25 cellular contexts compared by ENCODE assay signal in the genomic region with DNA sequence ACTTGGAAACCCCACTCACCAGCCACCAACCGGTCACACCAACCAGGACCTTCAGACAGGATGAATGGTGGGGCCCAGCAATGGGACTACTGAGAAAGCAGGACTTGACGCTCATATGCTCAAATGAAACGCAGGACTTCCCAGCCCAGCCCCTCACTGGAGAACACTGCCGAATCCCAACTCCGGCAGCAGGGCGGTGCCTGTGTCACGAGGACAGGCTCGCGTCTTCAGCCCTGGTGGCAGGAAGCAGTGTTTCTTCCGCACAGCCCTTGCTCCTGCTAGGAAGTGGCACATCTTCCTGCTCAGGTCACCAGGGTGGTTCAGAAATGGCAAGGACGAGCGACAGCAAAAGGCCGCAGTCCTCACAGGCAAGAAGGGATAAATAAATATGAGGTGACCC.
"Had no signal": no experiment of that assay in that cellular context is flagged by ENCODE, and none has a peak within 500 bp of the region (broad histone marks: within the 10 kb centered on the region; RNA-seq: fewer than 3 reads in every experiment).

No MANE protein-coding gene starts in this region.

- H3K27me3 Mint-ChIP-seq: activated naive CD8-positive, alpha-beta T cell treated with anti-CD3 and anti-CD28 coated beads for 36 hours; central memory CD8-positive, alpha-beta T cell; progenitor cell of endocrine pancreas had no signal

- H3K9me3 ChIP-seq: mucosa of descending colon had no signal

- H3K4me3 Mint-ChIP-seq: activated naive CD8-positive, alpha-beta T cell treated with anti-CD3 and anti-CD28 coated beads for 36 hours; activated T-cell treated with anti-CD3 and anti-CD28 coated beads, Interleukin-2, amount 50 U/mL, for 4 hours; central memory CD8-positive, alpha-beta T cell; nephron progenitor cell had no signal

- ATAC-seq: activated T-cell treated with anti-CD3 and anti-CD28 coated beads, Interleukin-2, amount 50 U/mL, for 4 hours; esophagus mucosa; left colon; mucosa of descending colon; stimulated activated naive CD8-positive, alpha-beta T cell treated with anti-CD3 and anti-CD28 coated beads, Interleukin-15, Interleukin-2, amounts not matched to agents 100 U/mL and 50 U/mL, for 24 hours had no signal

- FAIRE-seq: astrocyte, colon, endothelial cell of umbilical vein, keratinocyte had no signal

- H3K4me1 Mint-ChIP-seq: activated naive CD8-positive, alpha-beta T cell treated with anti-CD3 and anti-CD28 coated beads for 36 hours; nephron progenitor cell had no signal

- DNase-seq: activated CD8-positive, alpha-beta memory T cell treated with anti-CD3 and anti-CD28 coated beads, Interleukin-2, amount 50 U/mL, for 48 hours; activated naive CD4-positive, alpha-beta T cell treated with Interleukin-2 at 50 U/mL for 16 hours; activated naive CD8-positive, alpha-beta T cell treated with anti-CD3 and anti-CD28 coated beads for 36 hours; activated T-cell treated with anti-CD3 and anti-CD28 coated beads, Interleukin-2, amount 50 U/mL, for 4 hours; effector memory CD4-positive, alpha-beta T cell; foreskin melanocyte; glutamatergic neuron; hypothalamus; left colon; mesenchymal stem cell; nephron progenitor cell; retina; stimulated activated CD4-positive, alpha-beta T cell treated with anti-CD3 and anti-CD28 coated beads, Interleukin-4, amount 100 ng/mL, for 24 hours; stimulated activated naive CD8-positive, alpha-beta T cell treated with anti-CD3 and anti-CD28 coated beads, Interleukin-15, Interleukin-2, amounts not matched to agents 100 U/mL and 50 U/mL, for 24 hours; T-helper 1 cell; T-helper 9 cell had no signal

- H3K4me3 ChIP-seq: mucosa of descending colon had no signal

- H3K27ac Mint-ChIP-seq: activated naive CD8-positive, alpha-beta T cell treated with anti-CD3 and anti-CD28 coated beads for 36 hours; activated T-helper 2 cell treated with anti-CD3 and anti-CD28 coated beads, Interferon-gamma antibody, Interleukin-2, Interleukin-4, amounts not matched to agents 10 μg/mL and 5 μg/mL and 100 μg/mL, durations not matched to agents 14 hours and 24 hours and 36 hours; nephron progenitor cell; progenitor cell of endocrine pancreas had no signal
